8 cellular contexts compared by ENCODE assay signal in the genomic region with DNA sequence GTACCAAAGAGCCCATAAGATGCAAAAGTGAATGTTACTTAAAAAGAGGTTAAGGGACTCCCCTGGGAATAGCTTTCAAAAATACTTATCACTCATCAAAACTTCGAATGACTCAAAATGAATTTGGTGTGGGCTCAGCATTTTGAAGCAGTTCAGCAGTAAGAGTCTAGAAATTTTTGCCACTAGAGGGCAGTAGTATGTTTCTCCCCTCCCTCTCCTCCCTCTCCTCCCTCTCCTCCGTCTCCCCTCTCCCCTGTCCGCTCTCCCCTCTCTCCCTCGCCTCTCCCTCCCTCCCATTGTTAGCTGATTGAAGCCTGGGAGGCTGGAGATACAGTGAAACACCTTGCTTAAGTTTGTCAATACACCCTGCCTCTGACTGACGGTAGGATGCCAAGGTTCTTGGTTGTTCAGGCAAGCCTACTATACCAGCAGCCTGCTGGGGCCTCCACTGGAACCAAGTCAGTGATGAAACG.
DNase-seq lines count a peak whose midpoint lies in the region; ATAC-seq and TF ChIP-seq lines count a peak whose summit lies in the region.

No MANE protein-coding gene starts in this region.

- H2AFZ ChIP-seq in OCI-LY3 (ENCODE audit: low read depth, low read length), result no peak overlapping the region

- no peaks in the 10 kb centered on the region for H3K9me3 Mint-ChIP-seq in activated T-helper 2 cell treated with anti-CD3 and anti-CD28 coated beads, Interferon-gamma antibody, Interleukin-2, Interleukin-4, amounts not matched to agents 10 μg/mL and 5 μg/mL and 100 μg/mL, durations not matched to agents 14 hours and 24 hours and 36 hours
- H3K9me3 Mint-ChIP-seq in glutamatergic neuron (ENCODE audit: unreplicated experiment), result no peaks in the 10 kb centered on the region

- H3K4me3 ChIP-seq in OCI-LY3 (ENCODE audit: low read length), result peak overlapping the region; percentile 27; the same call in 1 of the 2 replicates

- peak; percentile 70 for TF ChIP-seq CTCF in OCI-LY3 (IDR thresholded peaks at IDR 0.05; ENCODE audit: low read depth, low read length)
- peak; percentile 69 for TF ChIP-seq CTCF in glutamatergic neuron (IDR thresholded peaks at IDR 0.05; ENCODE audit: partially characterized antibody, unreplicated experiment)

- DNase-seq in Daoy (ENCODE audit: low read depth) (peak; percentile 67), HuH-7 (ENCODE audit: low spot score) (peak; percentile 26), glutamatergic neuron (peak; percentile 43), putamen (ENCODE audit: low spot score) (peak; percentile 47)
- DNase-seq in activated T-helper 2 cell treated with anti-CD3 and anti-CD28 coated beads, Interferon-gamma antibody, Interleukin-2, Interleukin-4, amounts not matched to agents 10 μg/mL and 5 μg/mL and 100 μg/mL, durations not matched to agents 14 hours and 24 hours and 36 hours (ENCODE audit: low spot score), result peak; percentile 25
- DNase-seq in effector CD8-positive, alpha-beta T cell (lab: John Stamatoyannopoulos, UW), result no peak

- no peaks in the 10 kb centered on the region for H3K79me2 ChIP-seq in OCI-LY3 (ENCODE audit: low read length)

- no peaks in the 10 kb centered on the region for H3K9me3 ChIP-seq in OCI-LY3 (ENCODE audit: insufficient read depth, low read length)

- H3K27ac Mint-ChIP-seq in activated T-helper 2 cell treated with anti-CD3 and anti-CD28 coated beads, Interferon-gamma antibody, Interleukin-2, Interleukin-4, amounts not matched to agents 10 μg/mL and 5 μg/mL and 100 μg/mL, durations not matched to agents 14 hours and 24 hours and 36 hours, result no peak overlapping the region
- no peak overlapping the region for H3K27ac Mint-ChIP-seq in glutamatergic neuron (ENCODE audit: unreplicated experiment)

- no peaks in the 10 kb centered on the region; the same call in 1 of the 2 replicates for H4K20me1 ChIP-seq in OCI-LY3 (ENCODE audit: insufficient read depth, low read length)

- H3K36me3 ChIP-seq in OCI-LY3 (replicated peaks; ENCODE audit: low read depth, low read length), result no peaks in the 10 kb centered on the region

- H3K36me3 Mint-ChIP-seq in activated T-helper 2 cell treated with anti-CD3 and anti-CD28 coated beads, Interferon-gamma antibody, Interleukin-2, Interleukin-4, amounts not matched to agents 10 μg/mL and 5 μg/mL and 100 μg/mL, durations not matched to agents 14 hours and 24 hours and 36 hours (ENCODE audit: low read depth), result peaks cover 10% of the 10 kb centered on the region
- no peaks in the 10 kb centered on the region for H3K36me3 Mint-ChIP-seq in glutamatergic neuron (ENCODE audit: unreplicated experiment)

- no peak overlapping the region for H3K27ac ChIP-seq in OCI-LY3 (ENCODE audit: low read length)

- H3K4me1 ChIP-seq in OCI-LY3 (ENCODE audit: low read length), result peaks cover 10% of the 10 kb centered on the region

- H3K4me1 Mint-ChIP-seq in activated T-helper 2 cell treated with anti-CD3 and anti-CD28 coated beads, Interferon-gamma antibody, Interleukin-2, Interleukin-4, amounts not matched to agents 10 μg/mL and 5 μg/mL and 100 μg/mL, durations not matched to agents 14 hours and 24 hours and 36 hours (ENCODE audit: low read depth), result peaks cover 12% of the 10 kb centered on the region
- no peaks in the 10 kb centered on the region for H3K4me1 Mint-ChIP-seq in glutamatergic neuron (ENCODE audit: low read depth, unreplicated experiment)

- ATAC-seq in GM21528 (IDR thresholded peaks at IDR 0.05; ENCODE audit: low FRiP score, unreplicated experiment), result peak; percentile 65

- no peak overlapping the region for H3K9ac ChIP-seq in OCI-LY3 (ENCODE audit: low read length)

- intact Hi-C loops in activated T-helper 2 cell treated with anti-CD3 and anti-CD28 coated beads, Interferon-gamma antibody, Interleukin-2, Interleukin-4, amounts not matched to agents 10 μg/mL and 5 μg/mL and 100 μg/mL, durations not matched to agents 14 hours and 24 hours and 36 hours (cut with micrococcal nuclease), result loop anchor here (1.0 to 10.0 kb wide), 7 partner anchors 70 to 1030 kb away; no protein-coding TSS in a partner anchor

- H3K27me3 ChIP-seq in OCI-LY3 (ENCODE audit: low read depth, low read length), result peaks cover 15% of the 10 kb centered on the region; the same call in 1 of the 2 replicates

- H3K4me3 Mint-ChIP-seq in activated T-helper 2 cell treated with anti-CD3 and anti-CD28 coated beads, Interferon-gamma antibody, Interleukin-2, Interleukin-4, amounts not matched to agents 10 μg/mL and 5 μg/mL and 100 μg/mL, durations not matched to agents 14 hours and 24 hours and 36 hours (ENCODE audit: low read depth), result no peak overlapping the region
- no peak overlapping the region for H3K4me3 Mint-ChIP-seq in glutamatergic neuron (ENCODE audit: unreplicated experiment)

- H3K4me2 ChIP-seq in OCI-LY3 (ENCODE audit: low read length), result peak overlapping the region; percentile 54

- H3K27me3 Mint-ChIP-seq in activated T-helper 2 cell treated with anti-CD3 and anti-CD28 coated beads, Interferon-gamma antibody, Interleukin-2, Interleukin-4, amounts not matched to agents 10 μg/mL and 5 μg/mL and 100 μg/mL, durations not matched to agents 14 hours and 24 hours and 36 hours (ENCODE audit: low read depth), result no peaks in the 10 kb centered on the region
- no peaks in the 10 kb centered on the region for H3K27me3 Mint-ChIP-seq in glutamatergic neuron (ENCODE audit: unreplicated experiment)
